In genomic region chr1:155223017-155223416, GRCh38 we compare ENCODE assay signal across 19 cellular contexts. TPM values are rescaled to one million over a fixed set of nuclear protein-coding genes. Genes with fewer than 3 reads are reported as not detected.
DNase-seq lines count a peak whose midpoint lies in the region; ATAC-seq and TF ChIP-seq lines count a peak whose summit lies in the region.
"Had no signal": no experiment of that assay in that cellular context is flagged by ENCODE, and none has a peak within 500 bp of the region (broad histone marks: within the 10 kb centered on the region; RNA-seq: fewer than 3 reads in every experiment).

No MANE protein-coding gene starts in this region.

- H3K4me3 ChIP-seq in MM.1S (ENCODE audit: low read length), result no peak overlapping the region
- H3K4me3 ChIP-seq: adrenal gland, cardiac muscle cell, right atrium auricular region, upper lobe of left lung had no signal

- H3K27me3 ChIP-seq in MM.1S (replicated peaks; ENCODE audit: insufficient read depth, low read length), result no peaks in the 10 kb centered on the region
- H3K27me3 ChIP-seq: adrenal gland, cardiac muscle cell, right atrium auricular region, upper lobe of left lung had no signal

- peak overlapping the region; percentile 57 for H3K27ac Mint-ChIP-seq in mesothelial cell of epicardium
- H3K27ac Mint-ChIP-seq: stimulated activated naive CD8-positive, alpha-beta T cell treated with anti-CD3 and anti-CD28 coated beads, Interleukin-15, Interleukin-2, amounts not matched to agents 100 ng/mL and 50 ng/mL, for 24 hours; T-helper 17 cell had no signal

- peaks cover 11% of the 10 kb centered on the region for H3K4me1 ChIP-seq in MM.1S (ENCODE audit: low read length)

- H3K4me1 Mint-ChIP-seq in mesothelial cell of epicardium, result peaks cover 45% of the 10 kb centered on the region

- peak overlapping the region; percentile 11; the same call in 1 of the 2 replicates for H3K27ac ChIP-seq in MM.1S (ENCODE audit: low read length)
- H3K27ac ChIP-seq: adrenal gland, cardiac muscle cell, right atrium auricular region, upper lobe of left lung had no signal

- no peaks in the 10 kb centered on the region for H3K36me3 ChIP-seq in MM.1S (replicated peaks; ENCODE audit: insufficient read depth, low read length)
- H3K36me3 ChIP-seq: adrenal gland, cardiac muscle cell, right atrium auricular region, upper lobe of left lung had no signal

- H3K79me2 ChIP-seq in MM.1S (ENCODE audit: low read length), result peaks cover 11% of the 10 kb centered on the region; the same call in 1 of the 2 replicates

- peak overlapping the region; percentile 22; the same call in 1 of the 2 replicates for H3K4me2 ChIP-seq in MM.1S (ENCODE audit: low read depth, low read length)

- 0 out of 2 replicates have a peak, but pooled peaks have one; percentile 22 for TF ChIP-seq POLR2A in Raji (IDR thresholded peaks at IDR 0.05; ENCODE audit: insufficient read depth, low read depth, low read length)

- H3K36me3 Mint-ChIP-seq in mesothelial cell of epicardium, result no peaks in the 10 kb centered on the region

- H3K27me3 Mint-ChIP-seq in mesothelial cell of epicardium (ENCODE audit: low read depth), result no peaks in the 10 kb centered on the region
- H3K27me3 Mint-ChIP-seq: stimulated activated naive CD8-positive, alpha-beta T cell treated with anti-CD3 and anti-CD28 coated beads, Interleukin-15, Interleukin-2, amounts not matched to agents 100 ng/mL and 50 ng/mL, for 24 hours; T-helper 17 cell had no signal

- no peak for ATAC-seq in GM21381 (IDR thresholded peaks at IDR 0.05; ENCODE audit: unreplicated experiment)
- ATAC-seq: left colon, T-helper 17 cell had no signal

- H3K9me3 ChIP-seq in MM.1S (replicated peaks; ENCODE audit: insufficient read depth, low read length), result no peaks in the 10 kb centered on the region
- H3K9me3 ChIP-seq: adrenal gland, right atrium auricular region, upper lobe of left lung had no signal

- no peak overlapping the region for H2AFZ ChIP-seq in MM.1S (ENCODE audit: low read length)

- no peak overlapping the region for H3K9ac ChIP-seq in MM.1S (ENCODE audit: low read length)

- H3F3A ChIP-seq in MM.1S (ENCODE audit: insufficient read depth, low read length), result peaks cover 27% of the 10 kb centered on the region

- no peaks in the 10 kb centered on the region for H3K9me3 Mint-ChIP-seq in mesothelial cell of epicardium
- H3K9me3 Mint-ChIP-seq: stimulated activated naive CD8-positive, alpha-beta T cell treated with anti-CD3 and anti-CD28 coated beads, Interleukin-15, Interleukin-2, amounts not matched to agents 100 ng/mL and 50 ng/mL, for 24 hours had no signal

- H4K20me1 ChIP-seq in MM.1S (ENCODE audit: insufficient read depth, low read length), result no peaks in the 10 kb centered on the region

- DNase-seq in CD1c-positive myeloid dendritic cell (ENCODE audit: extremely low spot score), result peak; percentile 55
- DNase-seq in MM.1S, result no peak
- DNase-seq in mesothelial cell of epicardium (ENCODE audit: low spot score in 2 of 2, unreplicated experiment in 2 of 2), result no peak
- no peak for DNase-seq in activated gamma-delta T cell treated with Interleukin-2 at 50 U/mL for 16 hours
- DNase-seq in NCI-H1105 (lab: John Stamatoyannopoulos, UW), result no peak
- DNase-seq in stimulated activated CD4-positive, alpha-beta T cell treated with anti-CD3 and anti-CD28 coated beads, Interleukin-15, amount 100 ng/mL, for 24 hours, result no peak
- DNase-seq: adrenal gland, erythroblast, KG1, left colon, NCI-H146, nucleus accumbens, T-helper 17 cell, upper lobe of left lung had no signal

- no peak for TF ChIP-seq CTCF in MM.1S (IDR thresholded peaks at IDR 0.05; ENCODE audit: low read length)
- TF ChIP-seq CTCF in mesothelial cell of epicardium (IDR thresholded peaks at IDR 0.05; ENCODE audit: unreplicated experiment), result no peak

- no peaks in the 10 kb centered on the region for H3K9me2 ChIP-seq in MM.1S (replicated peaks; ENCODE audit: insufficient read depth, low read length)

- no peak overlapping the region for H3K4me3 Mint-ChIP-seq in mesothelial cell of epicardium
- H3K4me3 Mint-ChIP-seq: stimulated activated naive CD8-positive, alpha-beta T cell treated with anti-CD3 and anti-CD28 coated beads, Interleukin-15, Interleukin-2, amounts not matched to agents 100 ng/mL and 50 ng/mL, for 24 hours; T-helper 17 cell had no signal

RNA-seq across cellular contexts. Expression of gene MTX1, which starts 14.5 kb away (rescaled TPM):
- 33.9 to 35.7 TPM (median 33.9 TPM) in 3 replicates for total RNA-seq in mesothelial cell of epicardium

RNA-seq across cellular contexts. Expression of gene THBS3, which starts 15.3 kb away (rescaled TPM):
- 53.1 to 57.9 TPM (median 54.0 TPM) in 3 replicates for total RNA-seq in mesothelial cell of epicardium

RNA-seq across cellular contexts. Expression of gene ENTREP3, which starts 32.3 kb away (rescaled TPM):
- 51.9 to 56.1 TPM (median 56.0 TPM) in 3 replicates for total RNA-seq in mesothelial cell of epicardium

RNA-seq across cellular contexts. Expression of gene SCAMP3, which starts 39.1 kb away (rescaled TPM):
- total RNA-seq in mesothelial cell of epicardium, result 46.8 to 50.5 TPM (median 49.8 TPM) in 3 replicates

RNA-seq across cellular contexts. Expression of gene TRIM46, which starts 49.4 kb away (rescaled TPM):
- total RNA-seq in mesothelial cell of epicardium, result 5.7 to 6.6 TPM (median 6.3 TPM) in 3 replicates
